ENCODE assay signal across 15 cellular contexts in genomic region chr2:239756392-239757153, GRCh38.
DNase-seq lines count a peak whose midpoint lies in the region; ATAC-seq and TF ChIP-seq lines count a peak whose summit lies in the region.
"Had no signal": no experiment of that assay in that cellular context is flagged by ENCODE, and none has a peak within 500 bp of the region (broad histone marks: within the 10 kb centered on the region; RNA-seq: fewer than 3 reads in every experiment).

No MANE protein-coding gene starts in this region.

- CTCF ChIA-PET in naive thymus-derived CD4-positive, alpha-beta T cell (lab: Charles Lee), result no interaction called here

- POLR2A ChIA-PET in naive thymus-derived CD4-positive, alpha-beta T cell (lab: Charles Lee), result no interaction called here

- H3K36me3 Mint-ChIP-seq in CD14-positive monocyte, result no peaks in the 10 kb centered on the region
- no peaks in the 10 kb centered on the region for H3K36me3 Mint-ChIP-seq in naive thymus-derived CD4-positive, alpha-beta T cell

- intact Hi-C loops in CD14-positive monocyte (cut with micrococcal nuclease) (no loop called here), upper lobe of right lung (cut with DNase I) (no loop called here)
- intact Hi-C loops in naive thymus-derived CD4-positive, alpha-beta T cell (cut with micrococcal nuclease), result no loop called here

- H3K9me3 ChIP-seq in naive thymus-derived CD4-positive, alpha-beta T cell (ENCODE audit: control insufficient read depth in 2 of 3, low read length in 3 of 3), result no peaks in the 10 kb centered on the region
- no peaks in the 10 kb centered on the region for H3K9me3 ChIP-seq in upper lobe of right lung
- H3K9me3 ChIP-seq: colonic mucosa had no signal

- DNase-seq in CD14-positive monocyte (ENCODE audit: low spot score) (no peak), RPMI7951 (ENCODE audit: low read depth) (peak; percentile 42), coronary artery (ENCODE audit: low spot score) (no peak), GM19240 (ENCODE audit: insufficient read length, low spot score) (no peak), amniotic stem cell (lab: John Stamatoyannopoulos, UW) (no peak), upper lobe of right lung (no peak)
- DNase-seq in naive thymus-derived CD4-positive, alpha-beta T cell, result peak in 4 of 9 donors; percentile 23 to 40 (median 26)
- DNase-seq: activated effector memory CD4-positive, alpha-beta T cell treated with Interleukin-2 at 50 U/mL for 16 hours; colonic mucosa; GM23248; NCI-H1092; NCI-H526 treated with DMSO at 0.1 percent for 48 hours had no signal

- ATAC-seq in naive thymus-derived CD4-positive, alpha-beta T cell, result peak; percentile 30
- ATAC-seq in GM18520 (IDR thresholded peaks at IDR 0.05; ENCODE audit: unreplicated experiment) (no peak), upper lobe of right lung (no peak)

- peaks cover 37% of the 10 kb centered on the region for H3K4me1 Mint-ChIP-seq in CD14-positive monocyte
- peaks cover 5 to 32% (median 28%) of the 10 kb centered on the region in 7 donors for H3K4me1 Mint-ChIP-seq in naive thymus-derived CD4-positive, alpha-beta T cell

- peaks cover 3 to 12% (median 8%) of the 10 kb centered on the region in 3 donors for H3K27me3 Mint-ChIP-seq in CD14-positive monocyte (ENCODE audit: low read depth in 3 of 3)
- peaks cover 0 to 4% (median 0%) of the 10 kb centered on the region in 5 donors for H3K27me3 Mint-ChIP-seq in naive thymus-derived CD4-positive, alpha-beta T cell

- H3K4me3 ChIP-seq in coronary artery (peak overlapping the region; percentile 14), upper lobe of right lung (no peak overlapping the region)
- H3K4me3 ChIP-seq in naive thymus-derived CD4-positive, alpha-beta T cell (ENCODE audit: low read length), result no peak overlapping the region
- H3K4me3 ChIP-seq: colonic mucosa, GM23248, SK-N-MC had no signal

- H3K27ac Mint-ChIP-seq in CD14-positive monocyte, result peak overlapping the region in 6 of 7 donors; percentile 16 to 64 (median 56)
- H3K27ac Mint-ChIP-seq in naive thymus-derived CD4-positive, alpha-beta T cell, result peak overlapping the region in 6 of 9 donors; percentile 2 to 82 (median 46)
- H3K27ac Mint-ChIP-seq: progenitor cell of endocrine pancreas had no signal

- no peak for TF ChIP-seq CTCF in CD14-positive monocyte (IDR thresholded peaks at IDR 0.05)
- no peak for TF ChIP-seq CTCF in coronary artery (IDR thresholded peaks at IDR 0.05)
- TF ChIP-seq CTCF in upper lobe of right lung (IDR thresholded peaks at IDR 0.05), result no peak

- H3K27ac ChIP-seq in coronary artery (peak overlapping the region; percentile 35 to 85), upper lobe of right lung (no peak overlapping the region)
- H3K27ac ChIP-seq in naive thymus-derived CD4-positive, alpha-beta T cell (ENCODE audit: low read depth, low read length), result no peak overlapping the region
- H3K27ac ChIP-seq: colonic mucosa, GM23248, SK-N-MC had no signal

- H3K4me3 Mint-ChIP-seq in CD14-positive monocyte, result peak overlapping the region in 1 of 2 donors; percentile 33
- H3K4me3 Mint-ChIP-seq in naive thymus-derived CD4-positive, alpha-beta T cell, result peak overlapping the region in 3 of 10 donors; percentile 5 to 37 (median 14)

- H3K27me3 ChIP-seq in naive thymus-derived CD4-positive, alpha-beta T cell (ENCODE audit: control insufficient read depth in 2 of 2, insufficient read depth in 2 of 2, low read length in 2 of 2), result no peaks in the 10 kb centered on the region
- no peaks in the 10 kb centered on the region for H3K27me3 ChIP-seq in upper lobe of right lung
- H3K27me3 ChIP-seq: colonic mucosa had no signal

- H3K4me1 ChIP-seq in naive thymus-derived CD4-positive, alpha-beta T cell (ENCODE audit: control insufficient read depth in 2 of 2, insufficient read depth in 2 of 2, low read length in 2 of 2), result peaks cover 0 to 11% of the 10 kb centered on the region in 2 donors
- H3K4me1 ChIP-seq in upper lobe of right lung, result peaks cover 11% of the 10 kb centered on the region
- H3K4me1 ChIP-seq: colonic mucosa had no signal

- H3K9me3 Mint-ChIP-seq in CD14-positive monocyte, result peaks cover 10 to 23% (median 15%) of the 10 kb centered on the region in 7 donors
- peaks cover 0 to 11% (median 0%) of the 10 kb centered on the region in 11 donors for H3K9me3 Mint-ChIP-seq in naive thymus-derived CD4-positive, alpha-beta T cell

- no peaks in the 10 kb centered on the region for H3K36me3 ChIP-seq in naive thymus-derived CD4-positive, alpha-beta T cell (ENCODE audit: control insufficient read depth in 2 of 3, insufficient read depth in 3 of 3, low read length in 3 of 3)
- no peaks in the 10 kb centered on the region for H3K36me3 ChIP-seq in upper lobe of right lung
- H3K36me3 ChIP-seq: colonic mucosa had no signal

Comparison
In these comparisons a context has a peak if more than half of its experiments do, and no peak if none do; other contexts are left out.
1. H3K27ac ChIP-seq: peak in coronary artery (2 of 2); none in naive thymus-derived CD4-positive, alpha-beta T cell (single experiment) and upper lobe of right lung (single experiment).